In genomic region chr16:3171181-3171854, GRCh38 we compare ENCODE assay signal across 8 cellular contexts. TPM values are rescaled to one million over a fixed set of nuclear protein-coding genes. Genes with fewer than 3 reads are reported as not detected.
A peak's percentile ranks its signal among the peaks of the same experiment; 100 is the strongest.
DNase-seq lines count a peak whose midpoint lies in the region; ATAC-seq and TF ChIP-seq lines count a peak whose summit lies in the region.

No MANE protein-coding gene starts in this region.

- H3K4me3 ChIP-seq in spleen = peak overlapping the region in 6 of 8 donors; percentile 1 to 53 (median 13)

- WGBS in spleen, 5 donors = 1 to 7% (median 4%) methylated on average over 23 to 35 of the region's 35 CpGs

- peaks cover 20 to 47% (median 38%) of the 10 kb centered on the region in 6 donors for H3K4me1 ChIP-seq in spleen

- H3K36me3 ChIP-seq in spleen = no peaks in the 10 kb centered on the region

- no peak for TF ChIP-seq CTCF in GM20000 (IDR thresholded peaks at IDR 0.05; ENCODE audit: extremely low read depth, missing control alignments)
- no peak for TF ChIP-seq CTCF in spleen (IDR thresholded peaks at IDR 0.05 in 8 of 11, conservative IDR thresholded peaks at IDR 0.05 in 3 of 11)

- DNase-seq in GM20000 (ENCODE audit: low spot score) (peak; percentile 70), spleen (peak; percentile 68), COR-L47 (lab: John Stamatoyannopoulos, UW) (no peak), NCI-H446 (lab: John Stamatoyannopoulos, UW) (no peak), SK-N-DZ (ENCODE audit: low spot score) (no peak), RKO (ENCODE audit: low spot score) (no peak)
- DNase-seq in effector CD4-positive, alpha-beta T cell = peak; percentile 52

- H3K27me3 ChIP-seq in spleen (replicated peaks in 1 of 7) = peaks cover 14 to 86% (median 83%) of the 10 kb centered on the region in 7 donors

- peak overlapping the region in 1 of 8 donors; percentile 6 for H3K27ac ChIP-seq in spleen

- H3K9me3 ChIP-seq in spleen = no peaks in the 10 kb centered on the region

- TF ChIP-seq POLR2A in spleen (IDR thresholded peaks at IDR 0.05) = no peak

- peak; percentile 9 for ATAC-seq in SK-N-SH treated with all-trans-retinoic acid at 6 μM for 48 hours

- intact Hi-C loops in spleen (cut with DNase I; ENCODE audit: low total_unique reads) = no loop called here

TF ChIP-seq in SK-N-SH treated with all-trans-retinoic acid at 6 μM for 48 hours, 23 proteins besides CTCF, POLR2A, EP300 and RAD21:
- TF ChIP-seq ESRRG (CRISPR knock-in tag; IDR thresholded peaks at IDR 0.05) (no peak), CSRNP3 (CRISPR knock-in tag; IDR thresholded peaks at IDR 0.05) (no peak), OSR1 (CRISPR knock-in tag; IDR thresholded peaks at IDR 0.05) (no peak), ZFP30 (CRISPR knock-in tag; IDR thresholded peaks at IDR 0.05) (no peak), CREB5 (CRISPR knock-in tag; IDR thresholded peaks at IDR 0.05; ENCODE audit: low read depth) (no peak), TCF4 (CRISPR knock-in tag; IDR thresholded peaks at IDR 0.05; ENCODE audit: borderline replicate concordance) (no peak), GLIS3 (CRISPR knock-in tag; IDR thresholded peaks at IDR 0.05) (no peak), ZNF565 (CRISPR knock-in tag; conservative IDR thresholded peaks at IDR 0.05; ENCODE audit: low read depth) (no peak), BACH2 (CRISPR knock-in tag; IDR thresholded peaks at IDR 0.05; ENCODE audit: borderline replicate concordance) (no peak)

RNA-seq across cellular contexts. Expression of gene OR1F1, which starts 16.7 kb away (rescaled TPM):
- not detected for total RNA-seq in spleen
- not detected for polyA plus RNA-seq in spleen
- polyA plus RNA-seq in SK-N-DZ (2014; cell fraction: cytosol; rRNA removed) = not detected in 2 replicates
- not detected in 2 replicates for polyA plus RNA-seq in SK-N-DZ (2014; cell fraction: nucleus; rRNA removed)

RNA-seq across cellular contexts. Expression of gene ZNF213, which starts 36.5 kb away (rescaled TPM):
- total RNA-seq in spleen = 10 to 100 TPM in 1 of 7 donors, 1 to 10 TPM in 6; 6.8 to 11.4 (median 7.9) TPM
- 1 to 10 TPM; 2.4 to 5.9 (median 2.9) TPM for polyA plus RNA-seq in spleen
- polyA plus RNA-seq in SK-N-DZ (2014; cell fraction: cytosol; rRNA removed) = 6.1 and 7.0 TPM in 2 replicates
- 7.0 and 9.3 TPM in 2 replicates for polyA plus RNA-seq in SK-N-DZ (2014; cell fraction: nucleus; rRNA removed)

RNA-seq across cellular contexts. Expression of gene ZNF205, which starts 58.9 kb away (rescaled TPM):
- 10 to 100 TPM in 1 of 7 donors, 1 to 10 TPM in 6; 4.1 to 10.4 (median 5.3) TPM for total RNA-seq in spleen
- polyA plus RNA-seq in spleen = 10 to 100 TPM in 1 of 3 donors, 1 to 10 TPM in 2; 3.5 to 14.2 (median 6.9) TPM
- 20.0 and 28.5 TPM in 2 replicates for polyA plus RNA-seq in SK-N-DZ (2014; cell fraction: cytosol; rRNA removed)
- polyA plus RNA-seq in SK-N-DZ (2014; cell fraction: nucleus; rRNA removed) = 26.1 and 28.8 TPM in 2 replicates

Comparison
In these comparisons a context has a peak if more than half of its experiments do, and no peak if none do; other contexts are left out.
1. DNase-seq: peak in GM20000 (single experiment), effector CD4-positive, alpha-beta T cell (single experiment) and spleen (single experiment); none in COR-L47 (single experiment), NCI-H446 (0 of 2), SK-N-DZ (single experiment) and RKO (single experiment).